11 cellular contexts compared by ENCODE assay signal in the genomic region with DNA sequence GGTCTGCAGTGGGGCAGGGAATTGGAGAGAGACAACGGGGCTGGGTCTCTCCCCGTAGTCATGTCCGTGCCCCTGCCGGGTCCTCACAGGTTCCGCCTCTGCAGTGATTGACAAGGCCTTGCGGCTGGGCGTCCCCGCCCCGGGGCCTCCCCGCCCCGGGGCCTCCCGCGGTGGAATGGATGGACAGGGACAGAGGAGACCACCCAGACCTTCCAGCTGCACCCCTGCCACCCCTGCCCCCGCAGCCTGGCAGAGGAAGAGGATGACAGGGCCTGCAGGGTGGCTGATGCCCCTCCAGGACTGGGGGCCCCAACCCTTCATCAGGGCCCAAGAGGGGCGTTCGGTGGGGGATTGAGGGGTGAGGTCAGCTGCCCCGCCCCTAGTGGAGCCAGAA.
DNase-seq lines count a peak whose midpoint lies in the region; ATAC-seq lines count a peak whose summit lies in the region.
"Had no signal": no experiment of that assay in that cellular context is flagged by ENCODE, and none has a peak within 500 bp of the region (broad histone marks: within the 10 kb centered on the region; RNA-seq: fewer than 3 reads in every experiment).

No MANE protein-coding gene starts in this region.

- peak overlapping the region; percentile 45 for H3K9ac ChIP-seq in iPS-18a (ENCODE audit: low read length)

- H3K9me3 Mint-ChIP-seq in stimulated activated naive CD8-positive, alpha-beta T cell treated with anti-CD3 and anti-CD28 coated beads, Interleukin-15, amount 100 ng/mL, for 72 hours, result no peaks in the 10 kb centered on the region
- H3K9me3 Mint-ChIP-seq: activated naive CD8-positive, alpha-beta T cell treated with anti-CD3 and anti-CD28 coated beads for 36 hours had no signal

- peaks cover 9% of the 10 kb centered on the region for H3K27me3 Mint-ChIP-seq in stimulated activated naive CD8-positive, alpha-beta T cell treated with anti-CD3 and anti-CD28 coated beads, Interleukin-15, amount 100 ng/mL, for 72 hours

- no peak overlapping the region for H3K4me3 Mint-ChIP-seq in stimulated activated naive CD8-positive, alpha-beta T cell treated with anti-CD3 and anti-CD28 coated beads, Interleukin-15, amount 100 ng/mL, for 72 hours
- H3K4me3 Mint-ChIP-seq: activated naive CD8-positive, alpha-beta T cell treated with anti-CD3 and anti-CD28 coated beads for 36 hours had no signal

- H3K9me3 ChIP-seq in SJCRH30 (replicated peaks) (no peaks in the 10 kb centered on the region), iPS-18a (ENCODE audit: control insufficient read depth, low read depth, low read length) (no peaks in the 10 kb centered on the region)
- H3K9me3 ChIP-seq: ovary had no signal

- H3K27ac Mint-ChIP-seq in stimulated activated naive CD8-positive, alpha-beta T cell treated with anti-CD3 and anti-CD28 coated beads, Interleukin-15, amount 100 ng/mL, for 72 hours, result no peak overlapping the region
- H3K27ac Mint-ChIP-seq: activated naive CD8-positive, alpha-beta T cell treated with anti-CD3 and anti-CD28 coated beads for 36 hours had no signal

- H3K27ac ChIP-seq in SJCRH30 (peak overlapping the region; percentile 83), iPS-18a (ENCODE audit: low read length) (peak overlapping the region; percentile 60)
- H3K27ac ChIP-seq: ovary had no signal

- H3K4me3 ChIP-seq in SJCRH30 (peak overlapping the region; percentile 38), iPS-18a (ENCODE audit: low read length) (peak overlapping the region; percentile 51)
- H3K4me3 ChIP-seq: ovary had no signal

- ATAC-seq in stimulated activated naive CD8-positive, alpha-beta T cell treated with anti-CD3 and anti-CD28 coated beads, Interleukin-15, amount 100 ng/mL, for 72 hours, result peak; percentile 34
- ATAC-seq in stimulated activated naive CD8-positive, alpha-beta T cell treated with anti-CD3 and anti-CD28 coated beads, Interleukin-15, Interleukin-2, amounts not matched to agents 100 U/mL and 50 U/mL, for 24 hours, result no peak
- ATAC-seq in GM21526 (IDR thresholded peaks at IDR 0.05; ENCODE audit: low FRiP score, unreplicated experiment), result no peak

- no peak for DNase-seq in stimulated activated naive CD8-positive, alpha-beta T cell treated with anti-CD3 and anti-CD28 coated beads, Interleukin-15, amount 100 ng/mL, for 72 hours
- no peak for DNase-seq in stimulated activated naive CD8-positive, alpha-beta T cell treated with anti-CD3 and anti-CD28 coated beads, Interleukin-15, Interleukin-2, amounts not matched to agents 100 U/mL and 50 U/mL, for 24 hours
- peak; percentile 83 to 85 for DNase-seq in SJCRH30
- no peak for DNase-seq in inferior parietal cortex (ENCODE audit: extremely low spot score)
- DNase-seq in cerebellum (ENCODE audit: low spot score), result no peak
- DNase-seq in NCI-H226, result no peak
- DNase-seq: activated naive CD8-positive, alpha-beta T cell treated with anti-CD3 and anti-CD28 coated beads for 36 hours; cortex of kidney had no signal

- H3K27me3 ChIP-seq in SJCRH30, result no peaks in the 10 kb centered on the region
- peaks cover 31% of the 10 kb centered on the region for H3K27me3 ChIP-seq in iPS-18a (ENCODE audit: control insufficient read depth, insufficient read depth, low read length)
- H3K27me3 ChIP-seq: ovary had no signal

- peaks cover 18% of the 10 kb centered on the region for H3K4me1 Mint-ChIP-seq in stimulated activated naive CD8-positive, alpha-beta T cell treated with anti-CD3 and anti-CD28 coated beads, Interleukin-15, amount 100 ng/mL, for 72 hours

- H3K4me1 ChIP-seq in SJCRH30 (peaks cover 19% of the 10 kb centered on the region), iPS-18a (ENCODE audit: control insufficient read depth, low read depth, low read length) (peaks cover 24% of the 10 kb centered on the region)

- H3K36me3 ChIP-seq in SJCRH30 (no peaks in the 10 kb centered on the region), iPS-18a (ENCODE audit: control insufficient read depth, low read depth, low read length) (no peaks in the 10 kb centered on the region)
- H3K36me3 ChIP-seq: ovary had no signal

Comparison
In these comparisons a context has a peak if more than half of its experiments do, and no peak if none do; other contexts are left out.
1. DNase-seq: peak in SJCRH30 (2 of 2); none in stimulated activated naive CD8-positive, alpha-beta T cell treated with anti-CD3 and anti-CD28 coated beads, Interleukin-15, amount 100 ng/mL, for 72 hours (0 of 2), stimulated activated naive CD8-positive, alpha-beta T cell treated with anti-CD3 and anti-CD28 coated beads, Interleukin-15, Interleukin-2, amounts not matched to agents 100 U/mL and 50 U/mL, for 24 hours (single experiment), inferior parietal cortex (single experiment), cerebellum (single experiment) and NCI-H226 (single experiment).